ENCODE assay signal across 37 cellular contexts in the genomic region with DNA sequence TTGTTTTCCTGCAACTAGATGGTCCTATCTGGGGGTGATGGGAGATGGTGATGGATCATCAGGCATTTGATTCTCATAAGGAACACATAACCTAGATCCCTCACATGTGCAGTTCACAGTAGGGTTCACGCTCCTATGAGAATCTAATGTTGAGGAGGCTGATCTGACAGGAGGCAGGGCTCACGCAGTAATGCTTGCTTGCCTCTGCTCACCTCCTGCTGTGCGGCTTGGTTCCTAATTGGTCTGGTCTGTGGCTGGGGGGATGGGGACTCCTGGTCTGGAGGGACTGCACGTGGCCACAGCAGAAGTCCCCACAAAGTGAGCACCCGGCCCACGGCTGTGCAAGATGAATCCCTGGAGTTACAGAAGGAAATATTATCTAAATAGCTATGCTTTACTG. TPM values are rescaled to one million over a fixed set of nuclear protein-coding genes. Genes with fewer than 3 reads are reported as not detected.
"Had no signal": no experiment of that assay in that cellular context is flagged by ENCODE, and none has a peak within 500 bp of the region (broad histone marks: within the 10 kb centered on the region; RNA-seq: fewer than 3 reads in every experiment).

No MANE protein-coding gene starts in this region.

- H3K4me1 Mint-ChIP-seq: activated CD4-positive, alpha-beta memory T cell treated with anti-CD3 and anti-CD28 coated beads, Interleukin-2, amount 10 ng/mL, durations not matched to agents 7 days and 5 days; activated CD8-positive, alpha-beta memory T cell treated with anti-CD3 and anti-CD28 coated beads, Interleukin-2, amount 10 ng/mL, durations not matched to agents 7 days and 5 days; activated naive CD4-positive, alpha-beta T cell treated with anti-CD3 and anti-CD28 coated beads, Interleukin-2, amount 50 U/mL, for 24 hours; activated T-helper 17 cell treated with anti-CD3 and anti-CD28 coated beads, Interleukin-2, amount 50 U/mL, for 72 hours; brain had no signal

- H2AFZ ChIP-seq: PC-9 had no signal

- H3K4me2 ChIP-seq: PC-9 had no signal

- DNase-seq: activated CD4-positive, alpha-beta memory T cell treated with anti-CD3 and anti-CD28 coated beads, Interleukin-2, amount 10 ng/mL, durations not matched to agents 7 days and 5 days; activated CD4-positive, alpha-beta T cell treated with anti-CD3 and anti-CD28 coated beads for 1 hour; activated CD4-positive, alpha-beta T cell treated with anti-CD3 and anti-CD28 coated beads for 48 hours; activated CD4-positive, CD25-positive, alpha-beta regulatory T cell; activated CD8-positive, alpha-beta memory T cell treated with anti-CD3 and anti-CD28 coated beads for 24 hours; activated CD8-positive, alpha-beta memory T cell treated with anti-CD3 and anti-CD28 coated beads, Interleukin-2, amount 10 ng/mL, durations not matched to agents 7 days and 5 days; activated CD8-positive, alpha-beta memory T cell treated with anti-CD3 and anti-CD28 coated beads, Interleukin-2, amount 50 U/mL, for 48 hours; activated effector memory CD4-positive, alpha-beta T cell treated with anti-CD3 and anti-CD28 coated beads, Interleukin-2, amount 50 U/mL, for 16 hours; activated naive CD4-positive, alpha-beta T cell treated with Interleukin-2 at 50 U/mL for 16 hours; activated naive CD8-positive, alpha-beta T cell treated with anti-CD3 and anti-CD28 coated beads, Interleukin-2, amount 10 ng/mL, durations not matched to agents 7 days and 5 days; activated T-cell treated with anti-CD3 and anti-CD28 coated beads, Interleukin-2, amount 50 U/mL, for 1 hour; activated T-cell treated with anti-CD3 and anti-CD28 coated beads, Interleukin-2, amount 50 U/mL, for 72 hours; caudate nucleus; cerebellar nuclear complex; NCI-H1105; NCI-H1417 treated with DMSO at 0.1 percent for 48 hours; NCI-H187 treated with DMSO at 0.1 percent for 48 hours; NCI-H2081; NCI-H2171 treated with DMSO at 0.1 percent for 48 hours; NCI-H2227 treated with DMSO at 0.1 percent for 48 hours; NCI-H446 treated with DMSO at 0.1 percent for 48 hours; NCI-H524; NCI-H69; NCI-H82; NK-92 treated with Interleukin-12 subunit alpha and Interleukin-12 subunit beta, amount 100 ng/mL, for 24 hours; Right ventricle myocardium superior; SW 1271; T-helper 1 cell; T-helper 9 cell; WERI-Rb-1 had no signal

- H3K9me3 Mint-ChIP-seq: activated CD4-positive, alpha-beta memory T cell treated with anti-CD3 and anti-CD28 coated beads, Interleukin-2, amount 10 ng/mL, durations not matched to agents 7 days and 5 days; activated naive CD4-positive, alpha-beta T cell treated with anti-CD3 and anti-CD28 coated beads, Interleukin-2, amount 50 U/mL, for 24 hours; activated T-cell treated with anti-CD3 and anti-CD28 coated beads, Interleukin-2, amount 50 U/mL, for 72 hours; activated T-helper 17 cell treated with anti-CD3 and anti-CD28 coated beads, Interleukin-2, amount 50 U/mL, for 72 hours had no signal

- H3K36me3 ChIP-seq: WERI-Rb-1 had no signal

- H3K4me3 ChIP-seq: PC-9 had no signal

- H3K27ac ChIP-seq: PC-9, WERI-Rb-1 had no signal

- H3K36me3 Mint-ChIP-seq: activated CD8-positive, alpha-beta memory T cell treated with anti-CD3 and anti-CD28 coated beads, Interleukin-2, amount 10 ng/mL, durations not matched to agents 7 days and 5 days; activated naive CD4-positive, alpha-beta T cell treated with anti-CD3 and anti-CD28 coated beads, Interleukin-2, amount 50 U/mL, for 24 hours; activated naive CD8-positive, alpha-beta T cell treated with anti-CD3 and anti-CD28 coated beads, Interleukin-2, amount 10 ng/mL, durations not matched to agents 7 days and 5 days; brain had no signal

- H3K4me3 Mint-ChIP-seq: activated CD4-positive, alpha-beta memory T cell treated with anti-CD3 and anti-CD28 coated beads, Interleukin-2, amount 10 ng/mL, durations not matched to agents 7 days and 5 days; activated CD8-positive, alpha-beta memory T cell treated with anti-CD3 and anti-CD28 coated beads, Interleukin-2, amount 10 ng/mL, durations not matched to agents 7 days and 5 days; activated naive CD4-positive, alpha-beta T cell treated with anti-CD3 and anti-CD28 coated beads, Interleukin-2, amount 50 U/mL, for 24 hours; activated naive CD8-positive, alpha-beta T cell treated with anti-CD3 and anti-CD28 coated beads, Interleukin-2, amount 10 ng/mL, durations not matched to agents 7 days and 5 days; activated T-cell treated with anti-CD3 and anti-CD28 coated beads, Interleukin-2, amount 50 U/mL, for 72 hours; activated T-helper 17 cell treated with anti-CD3 and anti-CD28 coated beads, Interleukin-2, amount 50 U/mL, for 72 hours; brain had no signal

- ATAC-seq: activated CD8-positive, alpha-beta memory T cell treated with anti-CD3 and anti-CD28 coated beads, Interleukin-2, amount 10 ng/mL, durations not matched to agents 7 days and 5 days; activated T-cell treated with anti-CD3 and anti-CD28 coated beads, Interleukin-2, amount 50 U/mL, for 72 hours; activated T-helper 17 cell treated with anti-CD3 and anti-CD28 coated beads, Interleukin-2, amount 50 U/mL, for 72 hours had no signal

- H3K27ac Mint-ChIP-seq: activated CD4-positive, alpha-beta memory T cell treated with anti-CD3 and anti-CD28 coated beads, Interleukin-2, amount 10 ng/mL, durations not matched to agents 7 days and 5 days; activated CD8-positive, alpha-beta memory T cell treated with anti-CD3 and anti-CD28 coated beads, Interleukin-2, amount 10 ng/mL, durations not matched to agents 7 days and 5 days; activated naive CD4-positive, alpha-beta T cell treated with anti-CD3 and anti-CD28 coated beads, Interleukin-2, amount 50 U/mL, for 24 hours; activated naive CD8-positive, alpha-beta T cell treated with anti-CD3 and anti-CD28 coated beads, Interleukin-2, amount 10 ng/mL, durations not matched to agents 7 days and 5 days; activated T-cell treated with anti-CD3 and anti-CD28 coated beads, Interleukin-2, amount 50 U/mL, for 72 hours; activated T-helper 17 cell treated with anti-CD3 and anti-CD28 coated beads, Interleukin-2, amount 50 U/mL, for 72 hours; brain had no signal

RNA-seq across cellular contexts. Expression of a gene that starts 11.3 kb away (rescaled TPM):
- total RNA-seq: activated CD4-positive, alpha-beta memory T cell treated with anti-CD3 and anti-CD28 coated beads, Interleukin-2, amount 10 ng/mL, durations not matched to agents 7 days and 5 days; activated T-cell treated with anti-CD3 and anti-CD28 coated beads, Interleukin-2, amount 50 U/mL, for 72 hours; activated T-helper 17 cell treated with anti-CD3 and anti-CD28 coated beads, Interleukin-2, amount 50 U/mL, for 72 hours; bronchial epithelial cell; M059J; OCI-LY7; PC-9; Right ventricle myocardium superior had no signal
